Comparison of ENCODE assay signal across 8 cellular contexts in the genomic region with DNA sequence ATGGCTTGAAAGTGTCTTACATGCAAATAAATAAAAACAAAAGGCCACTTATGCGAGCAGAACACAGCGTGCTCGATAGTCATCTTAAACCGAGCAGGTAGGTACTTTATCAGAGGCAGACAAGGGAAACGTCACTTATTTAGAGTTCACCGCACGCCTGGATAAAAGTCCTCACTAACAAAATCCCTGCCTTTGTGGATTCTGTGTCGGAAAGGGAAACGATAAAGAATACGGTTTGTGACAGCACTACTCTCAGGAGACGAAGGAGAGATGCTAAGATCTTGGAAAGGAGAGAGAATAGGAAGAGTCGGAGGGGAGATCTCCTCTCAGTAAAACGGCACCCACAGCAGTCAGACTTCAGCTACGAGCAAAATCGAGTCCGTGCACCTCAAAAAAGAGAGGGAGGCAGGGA. TPM values are rescaled to one million over a fixed set of nuclear protein-coding genes. Genes with fewer than 3 reads are reported as not detected.
DNase-seq lines count a peak whose midpoint lies in the region; ATAC-seq, FAIRE-seq and TF ChIP-seq lines count a peak whose summit lies in the region.

No MANE protein-coding gene starts in this region.

- H3K27ac Mint-ChIP-seq in Calu3 (ENCODE audit: unreplicated experiment) (peak overlapping the region; percentile 69), immature natural killer cell (peak overlapping the region; percentile 73 to 90 (median 88))
- peak overlapping the region; percentile 89 for H3K27ac Mint-ChIP-seq in stimulated activated effector memory CD8-positive, alpha-beta T cell treated with anti-CD3 and anti-CD28 coated beads, Interleukin-12 subunit alpha, Interleukin-12 subunit beta, amount 100 ng/mL, for 72 hours

- peak overlapping the region; percentile 91; the same call in 1 of the 2 replicates for H3K4ac ChIP-seq in IMR-90 (ENCODE audit: low read depth, low read length)

- no peak for TF ChIP-seq RAD21 in IMR-90 (IDR thresholded peaks at IDR 0.05; ENCODE audit: low read length)

- H4K8ac ChIP-seq in IMR-90 (ENCODE audit: low read depth in 2 of 2, low read length in 2 of 2): peak overlapping the region in 1 of 2 experiments; percentile 66; a peak in 2 of 4 replicates

- FAIRE-seq in GM12891 (lab: Jason Lieb, UNC): no peak

- H4K91ac ChIP-seq in IMR-90 (ENCODE audit: insufficient read depth, low read depth, low read length): 0 out of 2 replicates have a peak overlapping the region, but pooled peaks have one; percentile 33

- peak overlapping the region; percentile 63 for H3K56ac ChIP-seq in IMR-90 (ENCODE audit: extremely low read depth, insufficient read depth, low read length)

- peak overlapping the region; percentile 71 for H2AK9ac ChIP-seq in IMR-90 (replicated peaks; ENCODE audit: low read depth, low read length, poor library complexity)

- H3K79me1 ChIP-seq in IMR-90 (ENCODE audit: low read depth in 1 of 2, low read length in 2 of 2): peaks cover 28 to 52% of the 10 kb centered on the region in 2 experiments

- peaks cover 10% of the 10 kb centered on the region; the same call in 1 of the 2 replicates for H3K36me3 ChIP-seq in IMR-90 (ENCODE audit: control insufficient read depth, insufficient read depth, low read length)

- in situ Hi-C loops in IMR-90 (cut with MboI; ENCODE audit: low sequenced_read_pairs): no loop called here
- in situ Hi-C loops in astrocyte of the cerebellum (cut with HindIII; ENCODE audit: low sequenced_read_pairs): no loop called here

- peak overlapping the region; percentile 77 for H2BK5ac ChIP-seq in IMR-90 (ENCODE audit: low read depth, low read length, poor library complexity, severe bottlenecking)

- H2BK120ac ChIP-seq in IMR-90 (ENCODE audit: low read depth, low read length): no peak overlapping the region

- peak overlapping the region; percentile 76 for H3K4me3 Mint-ChIP-seq in Calu3 (ENCODE audit: low read depth, unreplicated experiment)
- H3K4me3 Mint-ChIP-seq in immature natural killer cell: peak overlapping the region; percentile 86 to 96 (median 90)
- H3K4me3 Mint-ChIP-seq in stimulated activated effector memory CD8-positive, alpha-beta T cell treated with anti-CD3 and anti-CD28 coated beads, Interleukin-12 subunit alpha, Interleukin-12 subunit beta, amount 100 ng/mL, for 72 hours: peak overlapping the region; percentile 87

- ATAC-seq in GM21447 (IDR thresholded peaks at IDR 0.05; ENCODE audit: unreplicated experiment) (peak; percentile 15), IMR-90 (ENCODE audit: low read depth) (peak; percentile 18)
- peak; percentile 9 for ATAC-seq in stimulated activated effector memory CD8-positive, alpha-beta T cell treated with anti-CD3 and anti-CD28 coated beads, Interleukin-12 subunit alpha, Interleukin-12 subunit beta, amount 100 ng/mL, for 72 hours

- 10% methylated on average over 2 of the region's 16 CpGs; no CpG with 5 or more reads in 1 of the 2 experiments for WGBS in IMR-90 (ENCODE audit: extremely low coverage in 2 of 2, insufficient read length in 1 of 2), 2 experiments

- CTCF ChIA-PET in Calu3 (lab: Charles Lee) (no interaction called here), IMR-90 (lab: Yijun Ruan, JAX) (interaction anchor here (0.6 kb wide), 1 partner anchor 209 kb away, joined by 3 read pairs; no protein-coding TSS in a partner anchor)

- no peak for TF ChIP-seq CTCF in Calu3 (IDR thresholded peaks at IDR 0.05; ENCODE audit: unreplicated experiment)
- TF ChIP-seq CTCF in IMR-90 (conservative IDR thresholded peaks at IDR 0.05; ENCODE audit: low read depth, low read length): no peak
- no peak for TF ChIP-seq CTCF in astrocyte of the cerebellum (IDR thresholded peaks at IDR 0.05; ENCODE audit: low read depth, low read length, missing control alignments)

- POLR2A ChIA-PET in IMR-90 (lab: Charles Lee; ENCODE audit: unreplicated experiment): no interaction called here

- peaks cover 3% of the 10 kb centered on the region for H3K4me1 ChIP-seq in IMR-90 (ENCODE audit: control insufficient read depth, insufficient read depth, low read length)

- BruUV-seq in Calu3 (replicated peaks; lab: Mats Ljungman, UMichigan) (no TSS peak), IMR-90 (replicated peaks; lab: Mats Ljungman, UMichigan) (TSS peak; percentile 31)

- H2BK15ac ChIP-seq in IMR-90 (ENCODE audit: low read depth, low read length): no peak overlapping the region

- H2AK5ac ChIP-seq in IMR-90 (ENCODE audit: low read depth, low read length): no peak overlapping the region; the same call in 1 of the 2 replicates

- peak overlapping the region; percentile 62 for H3K14ac ChIP-seq in IMR-90 (replicated peaks; ENCODE audit: low read depth, low read length)

- no peaks in the 10 kb centered on the region for H3K9me3 Mint-ChIP-seq in Calu3 (ENCODE audit: low read depth, unreplicated experiment)
- H3K9me3 Mint-ChIP-seq in immature natural killer cell: no peaks in the 10 kb centered on the region
- H3K9me3 Mint-ChIP-seq in stimulated activated effector memory CD8-positive, alpha-beta T cell treated with anti-CD3 and anti-CD28 coated beads, Interleukin-12 subunit alpha, Interleukin-12 subunit beta, amount 100 ng/mL, for 72 hours: no peaks in the 10 kb centered on the region

- no peak overlapping the region for H2BK20ac ChIP-seq in IMR-90 (ENCODE audit: low read depth, low read length)

- no peak for DNase-seq in Calu3
- DNase-seq in IMR-90: peak; percentile 6
- DNase-seq in astrocyte of the cerebellum (ENCODE audit: low read depth): no peak
- DNase-seq in immature natural killer cell: peak in 1 of 3 donors; percentile 5
- DNase-seq in stimulated activated effector memory CD8-positive, alpha-beta T cell treated with anti-CD3 and anti-CD28 coated beads, Interleukin-12 subunit alpha, Interleukin-12 subunit beta, amount 100 ng/mL, for 72 hours (ENCODE audit: low spot score in 2 of 2): no peak
- no peak for DNase-seq in NOMO-1 (lab: John Stamatoyannopoulos, UW; ENCODE audit: unreplicated experiment in 2 of 2)
- no peak for DNase-seq in GM12891 (ENCODE audit: insufficient read length, low spot score)

- H2AFZ ChIP-seq in IMR-90 (replicated peaks; ENCODE audit: low read length, poor library complexity): peak overlapping the region; percentile 99

- H4K5ac ChIP-seq in IMR-90 (ENCODE audit: low read depth, low read length): peak overlapping the region; percentile 9

- TF ChIP-seq POLR2A in IMR-90 (IDR thresholded peaks at IDR 0.05; ENCODE audit: low read depth, low read length): no peak
- TF ChIP-seq POLR2A in GM12891 (IDR thresholded peaks at IDR 0.05; ENCODE audit: low read depth, low read length): no peak

- H3K36me3 Mint-ChIP-seq in Calu3 (ENCODE audit: insufficient read depth, unreplicated experiment): peaks cover 20% of the 10 kb centered on the region
- H3K36me3 Mint-ChIP-seq in immature natural killer cell: peaks cover 9 to 14% (median 12%) of the 10 kb centered on the region in 3 donors
- H3K36me3 Mint-ChIP-seq in stimulated activated effector memory CD8-positive, alpha-beta T cell treated with anti-CD3 and anti-CD28 coated beads, Interleukin-12 subunit alpha, Interleukin-12 subunit beta, amount 100 ng/mL, for 72 hours: peaks cover 11% of the 10 kb centered on the region

- peak overlapping the region; percentile 98 for H3K4me3 ChIP-seq in IMR-90 (ENCODE audit: insufficient read depth, low read depth, low read length)
- peak overlapping the region; percentile 86 for H3K4me3 ChIP-seq in astrocyte of the cerebellum (ENCODE audit: low read depth, low read length)

- no peaks in the 10 kb centered on the region for H3K9me3 ChIP-seq in IMR-90 (ENCODE audit: control insufficient read depth, insufficient read depth, low read length)

- H3K9me1 ChIP-seq in IMR-90 (ENCODE audit: insufficient read depth, low read length): peaks cover 8% of the 10 kb centered on the region

- H3K27me3 Mint-ChIP-seq in Calu3 (ENCODE audit: unreplicated experiment): no peaks in the 10 kb centered on the region
- peaks cover 0 to 4% (median 0%) of the 10 kb centered on the region in 3 donors for H3K27me3 Mint-ChIP-seq in immature natural killer cell (ENCODE audit: low read depth in 3 of 3)

- H3K18ac ChIP-seq in IMR-90 (ENCODE audit: low read depth, low read length): peak overlapping the region; percentile 3; the same call in 1 of the 2 replicates

- H4K20me1 ChIP-seq in IMR-90 (ENCODE audit: insufficient read depth, low read length): peaks cover 3% of the 10 kb centered on the region; the same call in 1 of the 2 replicates

- dilution Hi-C loops in IMR-90 (cut with HindIII; ENCODE audit: low sequenced_read_pairs, unreplicated experiment): no loop called here

- peak overlapping the region; percentile 97 for H3K4me2 ChIP-seq in IMR-90 (ENCODE audit: low read depth, low read length)

- peak overlapping the region; percentile 88 for H3K27ac ChIP-seq in IMR-90 (ENCODE audit: insufficient read depth, low read length)

- H3K27me3 ChIP-seq in IMR-90 (ENCODE audit: control insufficient read depth, insufficient read depth, low read length): no peaks in the 10 kb centered on the region

- intact Hi-C loops in Calu3 (cut with micrococcal nuclease; ENCODE audit: unreplicated experiment): no loop called here
- intact Hi-C loops in IMR-90 (cut with micrococcal nuclease): no loop called here

- H3K4me1 Mint-ChIP-seq in Calu3 (ENCODE audit: low read depth, unreplicated experiment) (peaks cover 16% of the 10 kb centered on the region), immature natural killer cell (peaks cover 11 to 41% of the 10 kb centered on the region in 2 donors)
- H3K4me1 Mint-ChIP-seq in stimulated activated effector memory CD8-positive, alpha-beta T cell treated with anti-CD3 and anti-CD28 coated beads, Interleukin-12 subunit alpha, Interleukin-12 subunit beta, amount 100 ng/mL, for 72 hours: peaks cover 38% of the 10 kb centered on the region

- H3K23ac ChIP-seq in IMR-90 (ENCODE audit: low read depth, low read length): peak overlapping the region; percentile 83

- peak overlapping the region; percentile 92 for H3K9ac ChIP-seq in IMR-90 (ENCODE audit: low read depth, low read length)

TF ChIP-seq in IMR-90, 13 proteins besides CTCF, POLR2A, EP300 and RAD21 (continues in another document):
- TF ChIP-seq BHLHE40 (IDR thresholded peaks at IDR 0.05; ENCODE audit: low read depth, low read length): no peak

TF ChIP-seq in GM12891, 5 proteins besides CTCF, POLR2A, EP300 and RAD21 (continues in another document):
- TF ChIP-seq POU2F2 (IDR thresholded peaks at IDR 0.05; ENCODE audit: low read depth, low read length): no peak

RNA-seq across cellular contexts. Expression of gene RCBTB1, which starts 0.6 kb away (rescaled TPM):
- total RNA-seq in Calu3 (2022) (6.3 and 7.2 TPM in 2 replicates), IMR-90 (2012; rRNA removed) (11.3 and 16.1 TPM in 2 replicates)
- polyA plus RNA-seq in IMR-90 (2012; rRNA removed) (9.5 and 11.6 TPM in 2 replicates), immature natural killer cell (10 to 100 TPM in 2 of 3 donors, 1 to 10 TPM in 1; 6.5 to 13.0 (median 10.3) TPM)
- polyA plus RNA-seq in IMR-90 (2012; cell fraction: cytosol; rRNA removed): 3.2 and 3.6 TPM in 2 replicates
- 7.4 and 24.5 TPM in 2 replicates for polyA plus RNA-seq in IMR-90 (2012; cell fraction: nucleus; rRNA removed; ENCODE audit: low replicate concordance)
- polyA plus RNA-seq in GM12891 (2012; ENCODE audit: low read depth, missing spikeins): 7.4 TPM

RNA-seq across cellular contexts. Expression of gene ARL11, which starts 43.5 kb away (rescaled TPM):
- total RNA-seq in Calu3 (2022) (not detected in 2 replicates), IMR-90 (2012; rRNA removed) (not detected in 2 replicates)
- polyA plus RNA-seq in IMR-90 (2012; rRNA removed) (not detected in 2 replicates), immature natural killer cell (1 to 10 TPM in 1 of 3 donors, under 1 TPM in 2; 0.27 to 1.3 (median 0.38) TPM)
- not detected in 2 replicates for polyA plus RNA-seq in IMR-90 (2012; cell fraction: cytosol; rRNA removed)
- not detected in 2 replicates for polyA plus RNA-seq in IMR-90 (2012; cell fraction: nucleus; rRNA removed; ENCODE audit: low replicate concordance)
- polyA plus RNA-seq in GM12891 (2012; ENCODE audit: low read depth, missing spikeins): 2.2 TPM
